In genomic region chr6:137493218-137494038, GRCh38 we compare ENCODE assay signal across 10 cellular contexts. TPM values are rescaled to one million over a fixed set of nuclear protein-coding genes. Genes with fewer than 3 reads are reported as not detected.
DNase-seq lines count a peak whose midpoint lies in the region; ATAC-seq and TF ChIP-seq lines count a peak whose summit lies in the region.
"Had no signal": no experiment of that assay in that cellular context is flagged by ENCODE, and none has a peak within 500 bp of the region (broad histone marks: within the 10 kb centered on the region; RNA-seq: fewer than 3 reads in every experiment).

No MANE protein-coding gene starts in this region.

- WGBS in heart left ventricle, 4 donors, result 2 to 3% (median 3%) methylated on average over 57 to 77 of the region's 77 CpGs

- H3K36me3 ChIP-seq in heart left ventricle (no peaks in the 10 kb centered on the region), thoracic aorta (no peaks in the 10 kb centered on the region)

- TF ChIP-seq POLR2A in heart left ventricle (IDR thresholded peaks at IDR 0.05), result no peak

- H3K9me3 Mint-ChIP-seq in activated T-helper 2 cell treated with anti-CD3 and anti-CD28 coated beads, Interferon-gamma antibody, Interleukin-2, Interleukin-4, amounts not matched to agents 10 μg/mL and 5 μg/mL and 100 μg/mL, durations not matched to agents 14 hours and 24 hours and 36 hours, result peaks cover 4% of the 10 kb centered on the region

- peaks cover 93% of the 10 kb centered on the region for H3K27me3 Mint-ChIP-seq in activated T-helper 2 cell treated with anti-CD3 and anti-CD28 coated beads, Interferon-gamma antibody, Interleukin-2, Interleukin-4, amounts not matched to agents 10 μg/mL and 5 μg/mL and 100 μg/mL, durations not matched to agents 14 hours and 24 hours and 36 hours (ENCODE audit: low read depth)

- no peak overlapping the region for H3K27ac Mint-ChIP-seq in activated T-helper 2 cell treated with anti-CD3 and anti-CD28 coated beads, Interferon-gamma antibody, Interleukin-2, Interleukin-4, amounts not matched to agents 10 μg/mL and 5 μg/mL and 100 μg/mL, durations not matched to agents 14 hours and 24 hours and 36 hours

- peak overlapping the region in 4 of 12 donors; percentile 10 to 32 (median 19) for H3K4me3 ChIP-seq in heart left ventricle
- H3K4me3 ChIP-seq in thoracic aorta, result peak overlapping the region; percentile 40

- intact Hi-C loops in Right ventricle myocardium inferior (cut with DNase I) (no loop called here), heart left ventricle (cut with DNase I) (no loop called here)
- intact Hi-C loops in activated T-helper 2 cell treated with anti-CD3 and anti-CD28 coated beads, Interferon-gamma antibody, Interleukin-2, Interleukin-4, amounts not matched to agents 10 μg/mL and 5 μg/mL and 100 μg/mL, durations not matched to agents 14 hours and 24 hours and 36 hours (cut with micrococcal nuclease), result loop anchor here (2.0 to 5.0 kb wide), 2 partner anchors 147 to 614 kb away; partner anchors contain the start of gene PERP

- ATAC-seq in Right ventricle myocardium inferior (no peak), heart left ventricle (no peak), thoracic aorta (ENCODE audit: insufficient number of reproducible peaks, low FRiP score, low read depth) (no peak), GM21576 (IDR thresholded peaks at IDR 0.05; ENCODE audit: unreplicated experiment) (no peak)

- H3K27me3 ChIP-seq in heart left ventricle (peaks cover 68 to 100% (median 100%) of the 10 kb centered on the region in 9 donors), thoracic aorta (replicated peaks; ENCODE audit: insufficient read depth) (peaks cover 40% of the 10 kb centered on the region)

- H3K9me3 ChIP-seq in heart left ventricle (no peaks in the 10 kb centered on the region), thoracic aorta (no peaks in the 10 kb centered on the region)

- no peak for TF ChIP-seq CTCF in heart left ventricle (IDR thresholded peaks at IDR 0.05)
- no peak for TF ChIP-seq CTCF in thoracic aorta (IDR thresholded peaks at IDR 0.05)

- H3K4me1 ChIP-seq in heart left ventricle (peaks cover 0 to 64% (median 18%) of the 10 kb centered on the region in 12 donors), thoracic aorta (ENCODE audit: control insufficient read depth in 1 of 2, low read depth in 2 of 2) (peaks cover 5 to 55% of the 10 kb centered on the region in 2 donors)

- H3K36me3 Mint-ChIP-seq in activated T-helper 2 cell treated with anti-CD3 and anti-CD28 coated beads, Interferon-gamma antibody, Interleukin-2, Interleukin-4, amounts not matched to agents 10 μg/mL and 5 μg/mL and 100 μg/mL, durations not matched to agents 14 hours and 24 hours and 36 hours (ENCODE audit: low read depth), result peaks cover 4% of the 10 kb centered on the region

- no peak overlapping the region for H3K27ac ChIP-seq in heart left ventricle
- H3K27ac ChIP-seq in thoracic aorta, result peak overlapping the region in 1 of 2 donors; percentile 18
- H3K27ac ChIP-seq: epithelial cell of prostate had no signal

- peak overlapping the region; percentile 30 for H3K4me3 Mint-ChIP-seq in activated T-helper 2 cell treated with anti-CD3 and anti-CD28 coated beads, Interferon-gamma antibody, Interleukin-2, Interleukin-4, amounts not matched to agents 10 μg/mL and 5 μg/mL and 100 μg/mL, durations not matched to agents 14 hours and 24 hours and 36 hours (ENCODE audit: low read depth)

- DNase-seq in Right ventricle myocardium inferior (ENCODE audit: missing footprints) (peak; percentile 63), heart left ventricle (no peak), left kidney (ENCODE audit: low read depth, low spot score) (peak; percentile 79), thoracic aorta (ENCODE audit: low spot score) (no peak)
- DNase-seq in activated T-helper 2 cell treated with anti-CD3 and anti-CD28 coated beads, Interferon-gamma antibody, Interleukin-2, Interleukin-4, amounts not matched to agents 10 μg/mL and 5 μg/mL and 100 μg/mL, durations not matched to agents 14 hours and 24 hours and 36 hours (ENCODE audit: low spot score), result no peak
- DNase-seq in effector CD4-positive, alpha-beta T cell, result no peak
- DNase-seq in central memory CD4-positive, alpha-beta T cell, result no peak
- DNase-seq: NCI-H446 treated with DMSO at 0.1 percent for 48 hours had no signal

- peaks cover 45% of the 10 kb centered on the region for H3K4me1 Mint-ChIP-seq in activated T-helper 2 cell treated with anti-CD3 and anti-CD28 coated beads, Interferon-gamma antibody, Interleukin-2, Interleukin-4, amounts not matched to agents 10 μg/mL and 5 μg/mL and 100 μg/mL, durations not matched to agents 14 hours and 24 hours and 36 hours (ENCODE audit: low read depth)

RNA-seq across cellular contexts. Expression of gene OLIG3, which starts 0.8 kb away (rescaled TPM):
- not detected for total RNA-seq in Right ventricle myocardium inferior
- not detected for total RNA-seq in heart left ventricle
- polyA plus RNA-seq in heart left ventricle, result not detected
- not detected in 2 replicates for total RNA-seq in activated T-helper 2 cell treated with anti-CD3 and anti-CD28 coated beads, Interferon-gamma antibody, Interleukin-2, Interleukin-4, amounts not matched to agents 10 μg/mL and 5 μg/mL and 100 μg/mL, durations not matched to agents 14 hours and 24 hours and 36 hours
- total RNA-seq in thoracic aorta, result not detected

Comparison
In these comparisons a context has a peak if more than half of its experiments do, and no peak if none do; other contexts are left out.
1. DNase-seq: peak in Right ventricle myocardium inferior (single experiment) and left kidney (single experiment); none in heart left ventricle (0 of 5), activated T-helper 2 cell treated with anti-CD3 and anti-CD28 coated beads, Interferon-gamma antibody, Interleukin-2, Interleukin-4, amounts not matched to agents 10 μg/mL and 5 μg/mL and 100 μg/mL, durations not matched to agents 14 hours and 24 hours and 36 hours (single experiment), thoracic aorta (single experiment), effector CD4-positive, alpha-beta T cell (single experiment) and central memory CD4-positive, alpha-beta T cell (single experiment).